8 cellular contexts compared by ENCODE assay signal in genomic region chr6:16276991-16277981, GRCh38. TPM values are rescaled to one million over a fixed set of nuclear protein-coding genes. Genes with fewer than 3 reads are reported as not detected.
DNase-seq lines count a peak whose midpoint lies in the region; ATAC-seq, FAIRE-seq and TF ChIP-seq lines count a peak whose summit lies in the region.

No MANE protein-coding gene starts in this region.

- H3K4me1 ChIP-seq in astrocyte (ENCODE audit: insufficient read depth, low read length) (peaks cover 15% of the 10 kb centered on the region), stomach (peaks cover 10 to 27% (median 19%) of the 10 kb centered on the region in 4 donors)

- H3K27ac ChIP-seq in AG04450 (ENCODE audit: low read depth, low read length) = no peak overlapping the region
- H3K27ac ChIP-seq in astrocyte (ENCODE audit: low read depth, low read length) = peak overlapping the region; percentile 68
- H3K27ac ChIP-seq in stomach = peak overlapping the region in 3 of 5 donors; percentile 32 to 56 (median 50)

- intact Hi-C loops in stomach (cut with DNase I; ENCODE audit: low total_unique reads) = no loop called here

- TF ChIP-seq POLR2A in stomach (IDR thresholded peaks at IDR 0.05) = no peak

- H3K4me3 Mint-ChIP-seq in astrocyte (ENCODE audit: unreplicated experiment) = peak overlapping the region; percentile 77

- H3K27me3 ChIP-seq in AG04450 (ENCODE audit: control insufficient read depth, insufficient read depth, low read length) (no peaks in the 10 kb centered on the region), astrocyte (ENCODE audit: insufficient read depth, low read length) (no peaks in the 10 kb centered on the region), stomach (no peaks in the 10 kb centered on the region)

- H3K36me3 ChIP-seq in astrocyte (ENCODE audit: insufficient read depth, low read length) (no peaks in the 10 kb centered on the region), stomach (peaks cover 0 to 40% (median 9%) of the 10 kb centered on the region in 4 donors)

- H3K27ac Mint-ChIP-seq in astrocyte (ENCODE audit: unreplicated experiment) = peak overlapping the region; percentile 94

- no peaks in the 10 kb centered on the region for H3K79me2 ChIP-seq in astrocyte (ENCODE audit: insufficient read depth, low read length)

- no peaks in the 10 kb centered on the region for H3K36me3 Mint-ChIP-seq in astrocyte (ENCODE audit: low read depth, unreplicated experiment)

- CTCF ChIA-PET in AG04450 (lab: Charles Lee) = interaction anchor here (0.8 to 5.9 kb wide), 5 partner anchors 8 to 27 kb away, joined by 3 to 47 read pairs (median 4); no protein-coding TSS in a partner anchor

- peak overlapping the region; percentile 23 for H2AFZ ChIP-seq in astrocyte (ENCODE audit: low read depth, low read length)

- ATAC-seq in GM18909 (IDR thresholded peaks at IDR 0.05; ENCODE audit: poor library complexity, unreplicated experiment) = peak; percentile 46
- ATAC-seq in GM18520 (IDR thresholded peaks at IDR 0.05; ENCODE audit: unreplicated experiment) = no peak

- peaks cover 47% of the 10 kb centered on the region for H3K4me1 Mint-ChIP-seq in astrocyte (ENCODE audit: low read depth, unreplicated experiment)

- H4K20me1 ChIP-seq in astrocyte (ENCODE audit: insufficient read depth, low read length) = no peaks in the 10 kb centered on the region

- peaks cover 5% of the 10 kb centered on the region for H3K9me3 Mint-ChIP-seq in astrocyte (ENCODE audit: unreplicated experiment)

- H3K27me3 Mint-ChIP-seq in astrocyte (ENCODE audit: low read depth, unreplicated experiment) = peaks cover 6% of the 10 kb centered on the region

- H3K9me3 ChIP-seq in AG04450 (ENCODE audit: control insufficient read depth, insufficient read depth, low read length) = no peaks in the 10 kb centered on the region; the same call in 1 of the 2 replicates
- no peaks in the 10 kb centered on the region for H3K9me3 ChIP-seq in astrocyte (ENCODE audit: insufficient read depth, low read depth, low read length)
- H3K9me3 ChIP-seq in stomach = no peaks in the 10 kb centered on the region

- H3K4me3 ChIP-seq in AG04450 (ENCODE audit: low read depth, low read length) (no peak overlapping the region), astrocyte (ENCODE audit: insufficient read depth, low read depth, low read length) (peak overlapping the region; percentile 34), stomach (no peak overlapping the region)

- WGBS in stomach, 5 donors = 35 to 52% (median 39%) methylated on average over 20 of the region's 20 CpGs

- TF ChIP-seq CTCF in AG04450 (IDR thresholded peaks at IDR 0.05; ENCODE audit: low read depth, low read length) (peak; percentile 66), astrocyte (IDR thresholded peaks at IDR 0.05; ENCODE audit: insufficient read depth, low read depth, low read length) (peak; percentile 75), stomach (IDR thresholded peaks at IDR 0.05) (peak in 2 of 7 experiments; percentile 14 to 32)

- FAIRE-seq in astrocyte (lab: Jason Lieb, UNC) = peak; percentile 91

- peak overlapping the region; percentile 84 for H3K4me2 ChIP-seq in astrocyte (ENCODE audit: low read length)

- DNase-seq in AG04450 (ENCODE audit: low read depth, low spot score) (peak; percentile 55), NCI-H69 (lab: John Stamatoyannopoulos, UW) (peak; percentile 87), astrocyte (ENCODE audit: low read depth) (peak; percentile 91), iPS-NIHi11 (ENCODE audit: low spot score) (peak; percentile 83), stomach (peak; percentile 73), NCI-H1092 (lab: John Stamatoyannopoulos, UW) (no peak)

- POLR2A ChIA-PET in AG04450 (lab: Yijun Ruan, JAX) = no interaction called here

- peak overlapping the region; percentile 64 for H3K9ac ChIP-seq in astrocyte (ENCODE audit: low read length)

- no peak for TF ChIP-seq EP300 in stomach (IDR thresholded peaks at IDR 0.05)

RNA-seq across cellular contexts. Expression of gene GMPR, which starts 38.9 kb away (rescaled TPM):
- polyA plus RNA-seq in AG04450 (2011; rRNA removed) (8.2 and 8.6 TPM in 2 replicates), stomach (10 to 100 TPM; 24.5 to 46.3 (median 30.1) TPM)
- 9.1 and 9.3 TPM in 2 replicates for polyA minus RNA-seq in AG04450 (2011; rRNA and poly(A)+ RNA removed)
- total RNA-seq in astrocyte (1.6 and 2.0 TPM in 2 replicates), stomach (10 to 100 TPM in 3 of 5 donors, 1 to 10 TPM in 2; 9.8 to 32.7 (median 11.9) TPM)
